Comparison of ENCODE assay signal across 1 cellular context in genomic region chr12:123457980-123458779, GRCh38.
TF ChIP-seq lines count a peak whose summit lies in the region.

Gene SNRNP35, plus strand, starts transcription at chr12:123458139. Its CDS starts 7,402 bp downstream, at chr12:123465541.

TF ChIP-seq in GM23338, 12 proteins besides CTCF, POLR2A, EP300 and RAD21 (continued from another document):
- TF ChIP-seq, protein P1, sequence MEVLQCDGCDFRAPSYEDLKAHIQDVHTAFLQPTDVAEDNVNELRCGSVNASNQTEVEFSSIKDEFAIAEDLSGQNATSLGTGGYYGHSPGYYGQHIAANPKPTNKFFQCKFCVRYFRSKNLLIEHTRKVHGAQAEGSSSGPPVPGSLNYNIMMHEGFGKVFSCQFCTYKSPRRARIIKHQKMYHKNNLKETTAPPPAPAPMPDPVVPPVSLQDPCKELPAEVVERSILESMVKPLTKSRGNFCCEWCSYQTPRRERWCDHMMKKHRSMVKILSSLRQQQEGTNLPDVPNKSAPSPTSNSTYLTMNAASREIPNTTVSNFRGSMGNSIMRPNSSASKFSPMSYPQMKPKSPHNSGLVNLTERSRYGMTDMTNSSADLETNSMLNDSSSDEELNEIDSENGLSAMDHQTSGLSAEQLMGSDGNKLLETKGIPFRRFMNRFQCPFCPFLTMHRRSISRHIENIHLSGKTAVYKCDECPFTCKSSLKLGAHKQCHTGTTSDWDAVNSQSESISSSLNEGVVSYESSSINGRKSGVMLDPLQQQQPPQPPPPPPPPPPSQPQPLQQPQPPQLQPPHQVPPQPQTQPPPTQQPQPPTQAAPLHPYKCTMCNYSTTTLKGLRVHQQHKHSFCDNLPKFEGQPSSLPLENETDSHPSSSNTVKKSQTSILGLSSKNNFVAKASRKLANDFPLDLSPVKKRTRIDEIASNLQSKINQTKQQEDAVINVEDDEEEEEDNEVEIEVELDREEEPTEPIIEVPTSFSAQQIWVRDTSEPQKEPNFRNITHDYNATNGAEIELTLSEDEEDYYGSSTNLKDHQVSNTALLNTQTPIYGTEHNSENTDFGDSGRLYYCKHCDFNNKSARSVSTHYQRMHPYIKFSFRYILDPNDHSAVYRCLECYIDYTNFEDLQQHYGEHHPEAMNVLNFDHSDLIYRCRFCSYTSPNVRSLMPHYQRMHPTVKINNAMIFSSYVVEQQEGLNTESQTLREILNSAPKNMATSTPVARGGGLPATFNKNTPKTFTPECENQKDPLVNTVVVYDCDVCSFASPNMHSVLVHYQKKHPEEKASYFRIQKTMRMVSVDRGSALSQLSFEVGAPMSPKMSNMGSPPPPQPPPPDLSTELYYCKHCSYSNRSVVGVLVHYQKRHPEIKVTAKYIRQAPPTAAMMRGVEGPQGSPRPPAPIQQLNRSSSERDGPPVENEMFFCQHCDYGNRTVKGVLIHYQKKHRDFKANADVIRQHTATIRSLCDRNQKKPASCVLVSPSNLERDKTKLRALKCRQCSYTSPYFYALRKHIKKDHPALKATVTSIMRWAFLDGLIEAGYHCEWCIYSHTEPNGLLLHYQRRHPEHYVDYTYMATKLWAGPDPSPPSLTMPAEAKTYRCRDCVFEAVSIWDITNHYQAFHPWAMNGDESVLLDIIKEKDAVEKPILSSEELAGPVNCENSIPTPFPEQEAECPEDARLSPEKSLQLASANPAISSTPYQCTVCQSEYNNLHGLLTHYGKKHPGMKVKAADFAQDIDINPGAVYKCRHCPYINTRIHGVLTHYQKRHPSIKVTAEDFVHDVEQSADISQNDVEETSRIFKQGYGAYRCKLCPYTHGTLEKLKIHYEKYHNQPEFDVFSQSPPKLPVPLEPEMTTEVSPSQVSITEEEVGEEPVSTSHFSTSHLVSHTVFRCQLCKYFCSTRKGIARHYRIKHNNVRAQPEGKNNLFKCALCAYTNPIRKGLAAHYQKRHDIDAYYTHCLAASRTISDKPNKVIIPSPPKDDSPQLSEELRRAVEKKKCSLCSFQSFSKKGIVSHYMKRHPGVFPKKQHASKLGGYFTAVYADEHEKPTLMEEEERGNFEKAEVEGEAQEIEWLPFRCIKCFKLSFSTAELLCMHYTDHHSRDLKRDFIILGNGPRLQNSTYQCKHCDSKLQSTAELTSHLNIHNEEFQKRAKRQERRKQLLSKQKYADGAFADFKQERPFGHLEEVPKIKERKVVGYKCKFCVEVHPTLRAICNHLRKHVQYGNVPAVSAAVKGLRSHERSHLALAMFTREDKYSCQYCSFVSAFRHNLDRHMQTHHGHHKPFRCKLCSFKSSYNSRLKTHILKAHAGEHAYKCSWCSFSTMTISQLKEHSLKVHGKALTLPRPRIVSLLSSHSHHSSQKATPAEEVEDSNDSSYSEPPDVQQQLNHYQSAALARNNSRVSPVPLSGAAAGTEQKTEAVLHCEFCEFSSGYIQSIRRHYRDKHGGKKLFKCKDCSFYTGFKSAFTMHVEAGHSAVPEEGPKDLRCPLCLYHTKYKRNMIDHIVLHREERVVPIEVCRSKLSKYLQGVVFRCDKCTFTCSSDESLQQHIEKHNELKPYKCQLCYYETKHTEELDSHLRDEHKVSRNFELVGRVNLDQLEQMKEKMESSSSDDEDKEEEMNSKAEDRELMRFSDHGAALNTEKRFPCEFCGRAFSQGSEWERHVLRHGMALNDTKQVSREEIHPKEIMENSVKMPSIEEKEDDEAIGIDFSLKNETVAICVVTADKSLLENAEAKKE (CRISPR knock-in tag; IDR thresholded peaks at IDR 0.05) = no peak
- TF ChIP-seq NANOG (IDR thresholded peaks at IDR 0.05; ENCODE audit: borderline replicate concordance) (no peak), STAT1 (IDR thresholded peaks at IDR 0.05; ENCODE audit: unreplicated experiment) (no peak), ZNF114 (CRISPR knock-in tag; IDR thresholded peaks at IDR 0.05) (no peak), ZNF331 (CRISPR knock-in tag; IDR thresholded peaks at IDR 0.05; ENCODE audit: low read depth) (no peak), POLR2AphosphoS5 (IDR thresholded peaks at IDR 0.05; ENCODE audit: low read depth) (peak; percentile 71), EZH2phosphoT487 (IDR thresholded peaks at IDR 0.05; ENCODE audit: unreplicated experiment) (no peak), EZH2 (IDR thresholded peaks at IDR 0.05; ENCODE audit: low read depth, unreplicated experiment) (no peak), JUNB (IDR thresholded peaks at IDR 0.05; ENCODE audit: unreplicated experiment) (no peak)
